In genomic region chr2:624551-625347, GRCh38 we compare ENCODE assay signal across 14 cellular contexts. TPM values are rescaled to one million over a fixed set of nuclear protein-coding genes. Genes with fewer than 3 reads are reported as not detected.
A peak's percentile ranks its signal among the peaks of the same experiment; 100 is the strongest.
DNase-seq lines count a peak whose midpoint lies in the region; ATAC-seq and TF ChIP-seq lines count a peak whose summit lies in the region.
"Had no signal": no experiment of that assay in that cellular context is flagged by ENCODE, and none has a peak within 500 bp of the region (broad histone marks: within the 10 kb centered on the region; RNA-seq: fewer than 3 reads in every experiment).

No MANE protein-coding gene starts in this region.

- H3K4me1 ChIP-seq in right atrium auricular region: no peaks in the 10 kb centered on the region

- ATAC-seq in Right ventricle myocardium inferior (no peak), esophagus mucosa (no peak), GM19395 (IDR thresholded peaks at IDR 0.05; ENCODE audit: unreplicated experiment) (no peak), HG03521 (IDR thresholded peaks at IDR 0.05; ENCODE audit: unreplicated experiment) (no peak)
- ATAC-seq: CD8-positive, alpha-beta T cell; GM23338 had no signal

- no peaks in the 10 kb centered on the region for H3K27me3 ChIP-seq in right atrium auricular region

- no peaks in the 10 kb centered on the region for H3K36me3 Mint-ChIP-seq in neural crest cell (ENCODE audit: low read depth)
- H3K36me3 Mint-ChIP-seq: CD14-positive monocyte; CD8-positive, alpha-beta T cell had no signal

- DNase-seq in right atrium auricular region (ENCODE audit: low spot score): peak; percentile 13
- DNase-seq in Right ventricle myocardium inferior (ENCODE audit: missing footprints): no peak
- peak; percentile 39 for DNase-seq in ecto neural progenitor cell (ENCODE audit: low spot score)
- no peak for DNase-seq in neural crest cell (ENCODE audit: low read depth, low spot score)
- DNase-seq: COR-L47, DMS153, EL, H7 had no signal

- peak overlapping the region; percentile 54 for H3K27ac Mint-ChIP-seq in neural crest cell (ENCODE audit: unreplicated experiment)
- H3K27ac Mint-ChIP-seq: CD14-positive monocyte; CD8-positive, alpha-beta T cell; GM23338 had no signal

- H3K4me3 ChIP-seq in right atrium auricular region: no peak overlapping the region
- H3K4me3 ChIP-seq: GM23338 had no signal

- no peak overlapping the region for H3K27ac ChIP-seq in right atrium auricular region

- intact Hi-C loops in Right ventricle myocardium inferior (cut with DNase I): no loop called here

- peaks cover 2% of the 10 kb centered on the region for H3K9me3 Mint-ChIP-seq in neural crest cell
- H3K9me3 Mint-ChIP-seq: CD8-positive, alpha-beta T cell; GM23338 had no signal

- no peak overlapping the region for H3K4me3 Mint-ChIP-seq in neural crest cell
- H3K4me3 Mint-ChIP-seq: CD14-positive monocyte; CD8-positive, alpha-beta T cell; GM23338 had no signal

- no peaks in the 10 kb centered on the region for H3K9me3 ChIP-seq in right atrium auricular region

- no peaks in the 10 kb centered on the region for H3K36me3 ChIP-seq in right atrium auricular region

- TF ChIP-seq CTCF in right atrium auricular region (IDR thresholded peaks at IDR 0.05) (no peak), neural crest cell (conservative IDR thresholded peaks at IDR 0.05) (no peak)

- peaks cover 22% of the 10 kb centered on the region for H3K4me1 Mint-ChIP-seq in neural crest cell
- H3K4me1 Mint-ChIP-seq: CD14-positive monocyte had no signal

- H3K27me3 Mint-ChIP-seq in neural crest cell (ENCODE audit: low read depth): no peaks in the 10 kb centered on the region

RNA-seq across cellular contexts. Expression of gene TMEM18, which starts 52.5 kb away (rescaled TPM):
- 10 to 100 TPM in 1 of 2 donors, 1 to 10 TPM in 1; 7.6 to 11.9 TPM for total RNA-seq in right atrium auricular region
- 10.6 TPM for total RNA-seq in Right ventricle myocardium inferior
- 27.7 and 28.2 TPM in 2 replicates for total RNA-seq in neural crest cell
- 18.0 TPM for total RNA-seq in esophagus mucosa

Comparison
In these comparisons a context has a peak if more than half of its experiments do, and no peak if none do; other contexts are left out.
1. DNase-seq: peak in right atrium auricular region (single experiment) and ecto neural progenitor cell (single experiment); none in Right ventricle myocardium inferior (single experiment) and neural crest cell (single experiment).